Comparison of ENCODE assay signal across 6 cellular contexts in the genomic region with DNA sequence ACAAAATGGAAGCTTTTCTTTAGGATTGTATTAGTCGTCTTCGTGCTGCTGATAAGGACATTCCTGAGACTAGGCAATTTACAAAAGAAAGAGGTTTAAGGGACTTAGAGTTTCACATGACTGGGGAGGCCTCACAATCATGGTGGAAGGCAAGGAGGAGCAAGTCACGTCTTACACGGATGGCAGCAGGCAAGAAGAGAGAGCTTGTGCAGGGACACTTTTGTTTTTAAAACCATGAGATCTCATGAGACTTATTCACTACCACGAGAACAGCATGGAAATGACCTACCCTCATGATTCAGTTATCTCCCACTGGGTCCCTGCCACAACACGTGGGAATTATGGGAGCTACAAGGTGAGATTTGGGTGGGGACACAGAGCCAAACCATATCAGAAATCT. TPM values are rescaled to one million over a fixed set of nuclear protein-coding genes. Genes with fewer than 3 reads are reported as not detected.
"Had no signal": no experiment of that assay in that cellular context is flagged by ENCODE, and none has a peak within 500 bp of the region (broad histone marks: within the 10 kb centered on the region; RNA-seq: fewer than 3 reads in every experiment).

No MANE protein-coding gene starts in this region.

RNA-seq across cellular contexts. Expression of gene TMEM61, which starts 46.3 kb away (rescaled TPM):
- total RNA-seq: activated CD4-positive, alpha-beta memory T cell treated with anti-CD3 and anti-CD28 coated beads for 36 hours; activated CD4-positive, alpha-beta T cell treated with anti-CD3 and anti-CD28 coated beads, Interleukin-2, amount 10 ng/mL, durations not matched to agents 7 days and 5 days; ascending aorta; cardiac septum; OCI-LY7; T-helper 2 cell treated with Interferon-gamma antibody and Interleukin-4, amounts not matched to agents 100 ng/mL and 5 ng/mL, for 36 hours had no signal
